In genomic region chr12:53454710-53455109, GRCh38 we compare ENCODE assay signal across 10 cellular contexts. TPM values are rescaled to one million over a fixed set of nuclear protein-coding genes. Genes with fewer than 3 reads are reported as not detected.
DNase-seq lines count a peak whose midpoint lies in the region; ATAC-seq and TF ChIP-seq lines count a peak whose summit lies in the region.
"Had no signal": no experiment of that assay in that cellular context is flagged by ENCODE, and none has a peak within 500 bp of the region (broad histone marks: within the 10 kb centered on the region; RNA-seq: fewer than 3 reads in every experiment).

No MANE protein-coding gene starts in this region.

- H3K23ac ChIP-seq in neuronal stem cell (ENCODE audit: low read depth, low read length, poor library complexity), result no peak overlapping the region

- TF ChIP-seq CTCF in PC-3 (conservative IDR thresholded peaks at IDR 0.05; ENCODE audit: low read depth, low read length) (no peak), parathyroid adenoma (IDR thresholded peaks at IDR 0.05) (no peak), GM20000 (IDR thresholded peaks at IDR 0.05; ENCODE audit: extremely low read depth, missing control alignments) (no peak)

- no peak overlapping the region for H3K14ac ChIP-seq in neuronal stem cell (ENCODE audit: low read length)

- peaks cover 57% of the 10 kb centered on the region for H4K20me1 ChIP-seq in PC-3 (ENCODE audit: low read length)

- peak overlapping the region; percentile 94 for H3K4me3 Mint-ChIP-seq in activated CD4-positive, alpha-beta T cell treated with anti-CD3 and anti-CD28 coated beads for 36 hours

- H2BK12ac ChIP-seq in neuronal stem cell (ENCODE audit: low read length), result no peak overlapping the region

- no peak overlapping the region for H2BK120ac ChIP-seq in neuronal stem cell (ENCODE audit: low read depth, low read length)

- no peaks in the 10 kb centered on the region for H3K9me3 Mint-ChIP-seq in activated CD4-positive, alpha-beta T cell treated with anti-CD3 and anti-CD28 coated beads for 36 hours (ENCODE audit: low read depth)

- peaks cover 70% of the 10 kb centered on the region for H3K79me2 ChIP-seq in PC-3 (ENCODE audit: low read length)
- peaks cover 42% of the 10 kb centered on the region for H3K79me2 ChIP-seq in parathyroid adenoma

- H3K79me1 ChIP-seq in neuronal stem cell (ENCODE audit: low read depth, low read length), result no peaks in the 10 kb centered on the region

- H3K4me3 ChIP-seq in PC-3 (ENCODE audit: low read length), result peak overlapping the region; percentile 95; the same call in 1 of the 2 replicates
- peak overlapping the region; percentile 77 for H3K4me3 ChIP-seq in ectodermal cell (ENCODE audit: insufficient read depth, low read depth, low read length)
- H3K4me3 ChIP-seq in parathyroid adenoma (ENCODE audit: low read depth, low read length), result peak overlapping the region; percentile 92
- H3K4me3 ChIP-seq in neuronal stem cell (ENCODE audit: low read length in 2 of 2), result peak overlapping the region in 1 of 2 donors; percentile 66

- no peak overlapping the region for H3K9ac ChIP-seq in PC-3 (ENCODE audit: low read length)
- H3K9ac ChIP-seq in parathyroid adenoma, result no peak overlapping the region
- no peak overlapping the region for H3K9ac ChIP-seq in neuronal stem cell (ENCODE audit: low read depth, low read length, poor library complexity)

- CTCF ChIA-PET in activated CD4-positive, alpha-beta T cell treated with anti-CD3 and anti-CD28 coated beads for 36 hours (lab: Charles Lee), result interaction anchor here (0.6 to 4.5 kb wide), 4 partner anchors 9 to 666 kb away, joined by 3 to 32 read pairs (median 4); partner anchors contain the start of gene AAAS
- CTCF ChIA-PET in PC-3 (lab: Charles Lee), result no interaction called here

- WGBS in ectodermal cell, 2 experiments, result 92% methylated on average over 3 of the region's 3 CpGs
- WGBS in neuronal stem cell (ENCODE audit: extremely low coverage in 2 of 2, insufficient read length in 2 of 2, insufficient replicate concordance in 1 of 2), 2 donors, result no CpG with 5 or more reads among the region's 3 CpGs

- no peak for ATAC-seq in activated CD4-positive, alpha-beta T cell treated with anti-CD3 and anti-CD28 coated beads for 36 hours
- no peak for ATAC-seq in PC-3

- POLR2A ChIA-PET in activated CD4-positive, alpha-beta T cell treated with anti-CD3 and anti-CD28 coated beads for 36 hours (lab: Charles Lee), result interaction anchor here (0.7 to 3.6 kb wide), 7 partner anchors 10 to 75 kb away, joined by 3 to 19 read pairs (median 7); partner anchors contain the start of gene SP1
- POLR2A ChIA-PET in PC-3 (lab: Charles Lee; ENCODE audit: unreplicated experiment), result no interaction called here

- intact Hi-C loops in activated CD4-positive, alpha-beta T cell treated with anti-CD3 and anti-CD28 coated beads for 36 hours (cut with DNase I, micrococcal nuclease), result loop anchor here in 1 of 2 experiments (2.0 to 5.0 kb wide), 2 partner anchors 20 to 823 kb away; no protein-coding TSS in a partner anchor
- intact Hi-C loops in PC-3 (cut with micrococcal nuclease), result no loop called here

- H4K91ac ChIP-seq in neuronal stem cell (ENCODE audit: low read depth, low read length, poor library complexity), result no peak overlapping the region

- no peaks in the 10 kb centered on the region for H3F3A ChIP-seq in PC-3 (ENCODE audit: low read length, unreplicated experiment)

- no peak overlapping the region for H2AFZ ChIP-seq in PC-3 (ENCODE audit: low read length)
- no peak overlapping the region for H2AFZ ChIP-seq in parathyroid adenoma
- no peak overlapping the region for H2AFZ ChIP-seq in neuronal stem cell (ENCODE audit: low read length)

- H3K36me3 Mint-ChIP-seq in activated CD4-positive, alpha-beta T cell treated with anti-CD3 and anti-CD28 coated beads for 36 hours (ENCODE audit: low read depth), result peaks cover 57% of the 10 kb centered on the region

- peaks cover 12% of the 10 kb centered on the region for H3K4me1 ChIP-seq in PC-3 (ENCODE audit: insufficient read depth, low read length)
- peaks cover 12% of the 10 kb centered on the region for H3K4me1 ChIP-seq in ectodermal cell (ENCODE audit: control insufficient read depth, insufficient read depth, low read length)
- H3K4me1 ChIP-seq in parathyroid adenoma, result peaks cover 17% of the 10 kb centered on the region
- peaks cover 4 to 16% of the 10 kb centered on the region in 2 donors for H3K4me1 ChIP-seq in neuronal stem cell (ENCODE audit: control insufficient read depth in 2 of 2, insufficient read depth in 1 of 2, low read depth in 1 of 2, low read length in 2 of 2)

- DNase-seq in activated CD4-positive, alpha-beta T cell treated with anti-CD3 and anti-CD28 coated beads for 36 hours, result no peak
- no peak for DNase-seq in activated CD4-positive, alpha-beta T cell treated with anti-CD3 and anti-CD28 coated beads, Interleukin-2, amount 50 U/mL, for 1 hour
- no peak for DNase-seq in PC-3
- DNase-seq in GM20000 (ENCODE audit: low spot score), result no peak
- no peak for DNase-seq in kidney glomerular epithelial cell (lab: John Stamatoyannopoulos, UW)
- DNase-seq in neuronal stem cell (ENCODE audit: low spot score), result no peak
- DNase-seq: activated CD8-positive, alpha-beta memory T cell treated with anti-CD3 and anti-CD28 coated beads for 24 hours; stimulated activated CD8-positive, alpha-beta memory T cell treated with anti-CD3 and anti-CD28 coated beads, Interleukin-4, amount 100 ng/mL, for 48 hours had no signal

- H3K4me2 ChIP-seq in PC-3 (ENCODE audit: low read length) (peak overlapping the region; percentile 94; the same call in 1 of the 2 replicates), parathyroid adenoma (ENCODE audit: low read length) (peak overlapping the region; percentile 34), neuronal stem cell (ENCODE audit: insufficient read depth, low read length, poor library complexity, severe bottlenecking) (no peak overlapping the region)

- peaks cover 33% of the 10 kb centered on the region for H3K4me1 Mint-ChIP-seq in activated CD4-positive, alpha-beta T cell treated with anti-CD3 and anti-CD28 coated beads for 36 hours

- H3K36me3 ChIP-seq in PC-3 (ENCODE audit: low read depth, low read length) (peaks cover 65% of the 10 kb centered on the region), ectodermal cell (ENCODE audit: control insufficient read depth, insufficient read depth, low read length) (peaks cover 52% of the 10 kb centered on the region), parathyroid adenoma (ENCODE audit: control insufficient read depth, insufficient read depth, low read length) (no peaks in the 10 kb centered on the region), neuronal stem cell (replicated peaks in 1 of 2; ENCODE audit: control insufficient read depth in 2 of 2, insufficient read depth in 2 of 2, low read length in 2 of 2) (peaks cover 35 to 68% of the 10 kb centered on the region in 2 donors)

- H3K27me3 ChIP-seq in PC-3 (ENCODE audit: low read length) (no peaks in the 10 kb centered on the region), ectodermal cell (ENCODE audit: control insufficient read depth, insufficient read depth, low read length, poor library complexity, severe bottlenecking) (no peaks in the 10 kb centered on the region), parathyroid adenoma (ENCODE audit: control insufficient read depth, insufficient read depth, low read length) (no peaks in the 10 kb centered on the region), neuronal stem cell (ENCODE audit: control insufficient read depth in 3 of 3, insufficient read depth in 3 of 3, low read depth in 1 of 3, low read length in 3 of 3) (no peaks in the 10 kb centered on the region)

- H3K9me2 ChIP-seq in PC-3 (replicated peaks; ENCODE audit: low read length), result no peaks in the 10 kb centered on the region

- H3K27ac Mint-ChIP-seq in activated CD4-positive, alpha-beta T cell treated with anti-CD3 and anti-CD28 coated beads for 36 hours, result peak overlapping the region; percentile 62

- H3K18ac ChIP-seq in neuronal stem cell (ENCODE audit: low read length), result no peak overlapping the region

- H3K27ac ChIP-seq in PC-3 (ENCODE audit: low read length) (no peak overlapping the region), ectodermal cell (ENCODE audit: insufficient read depth, low read depth, low read length, poor library complexity, severe bottlenecking) (no peak overlapping the region), parathyroid adenoma (no peak overlapping the region), neuronal stem cell (replicated peaks; ENCODE audit: low read length) (no peak overlapping the region)

- no TSS peak for BruUV-seq in PC-3 (replicated peaks; lab: Mats Ljungman, UMichigan)

- no peak overlapping the region for H3K4ac ChIP-seq in neuronal stem cell (ENCODE audit: low read length)

- H4K8ac ChIP-seq in neuronal stem cell (ENCODE audit: low read depth, low read length), result no peak overlapping the region

- H3K27me3 Mint-ChIP-seq in activated CD4-positive, alpha-beta T cell treated with anti-CD3 and anti-CD28 coated beads for 36 hours, result no peaks in the 10 kb centered on the region

- no peak overlapping the region for H2BK5ac ChIP-seq in neuronal stem cell (ENCODE audit: low read length)

- H2BK15ac ChIP-seq in neuronal stem cell (ENCODE audit: low read length), result no peak overlapping the region

- H2AK5ac ChIP-seq in neuronal stem cell (ENCODE audit: low read depth, low read length), result no peak overlapping the region

- H3K9me3 ChIP-seq in PC-3 (ENCODE audit: low read length) (no peaks in the 10 kb centered on the region), ectodermal cell (ENCODE audit: control insufficient read depth, low read length) (no peaks in the 10 kb centered on the region), parathyroid adenoma (ENCODE audit: control insufficient read depth, low read length) (no peaks in the 10 kb centered on the region), neuronal stem cell (replicated peaks in 1 of 2; ENCODE audit: control insufficient read depth in 2 of 2, insufficient read depth in 1 of 2, low read depth in 1 of 2, low read length in 2 of 2) (peaks cover 0 to 2% of the 10 kb centered on the region in 2 donors)

RNA-seq across cellular contexts. Expression of gene PCBP2, which starts 2.8 kb away (rescaled TPM):
- 100 to 1,000 TPM; 881 to 999 TPM for total RNA-seq in activated CD4-positive, alpha-beta T cell treated with anti-CD3 and anti-CD28 coated beads for 36 hours
- total RNA-seq in PC-3 (2014; rRNA removed), result 204 and 306 TPM in 2 replicates
- polyA plus RNA-seq in ectodermal cell (2013, experiment 1 of 4), result 1,275 TPM
- polyA plus RNA-seq in ectodermal cell (2013, experiment 2 of 4), result 1,285 TPM
- 933 TPM for polyA plus RNA-seq in ectodermal cell (2013, experiment 3 of 4)
- 1,049 TPM for polyA plus RNA-seq in ectodermal cell (2013, experiment 4 of 4)
- polyA plus RNA-seq in neuronal stem cell (2013, experiment 1 of 2), result 903 TPM
- polyA plus RNA-seq in neuronal stem cell (2013, experiment 2 of 2), result 910 TPM

RNA-seq across cellular contexts. Expression of gene PRR13, which starts 13.2 kb away (rescaled TPM):
- total RNA-seq in activated CD4-positive, alpha-beta T cell treated with anti-CD3 and anti-CD28 coated beads for 36 hours, result 100 to 1,000 TPM; 250 to 266 TPM
- total RNA-seq in PC-3 (2014; rRNA removed), result 54.2 and 60.9 TPM in 2 replicates
- polyA plus RNA-seq in ectodermal cell (2013, experiment 1 of 4), result 92.2 TPM
- polyA plus RNA-seq in ectodermal cell (2013, experiment 2 of 4), result 99.3 TPM
- 75.8 TPM for polyA plus RNA-seq in ectodermal cell (2013, experiment 3 of 4)
- polyA plus RNA-seq in ectodermal cell (2013, experiment 4 of 4), result 91.5 TPM
- 119 TPM for polyA plus RNA-seq in neuronal stem cell (2013, experiment 1 of 2)
- polyA plus RNA-seq in neuronal stem cell (2013, experiment 2 of 2), result 121 TPM

RNA-seq across cellular contexts. Expression of gene AMHR2, which starts 31.1 kb away (rescaled TPM):
- not detected for total RNA-seq in activated CD4-positive, alpha-beta T cell treated with anti-CD3 and anti-CD28 coated beads for 36 hours
- 0.29 TPM in 1 of 2 replicates, not detected in the other for total RNA-seq in PC-3 (2014; rRNA removed)
- 4.1 TPM for polyA plus RNA-seq in ectodermal cell (2013, experiment 1 of 4)
- polyA plus RNA-seq in ectodermal cell (2013, experiment 2 of 4), result 6.9 TPM
- 3.1 TPM for polyA plus RNA-seq in ectodermal cell (2013, experiment 3 of 4)
- 3.3 TPM for polyA plus RNA-seq in ectodermal cell (2013, experiment 4 of 4)
- polyA plus RNA-seq in neuronal stem cell (2013, experiment 1 of 2), result 0.46 TPM
- polyA plus RNA-seq in neuronal stem cell (2013, experiment 2 of 2), result 0.42 TPM

RNA-seq across cellular contexts. Expression of gene MAP3K12, which starts 44.5 kb away (rescaled TPM):
- 10 to 100 TPM; 12.6 to 13.8 TPM for total RNA-seq in activated CD4-positive, alpha-beta T cell treated with anti-CD3 and anti-CD28 coated beads for 36 hours
- 8.5 and 9.6 TPM in 2 replicates for total RNA-seq in PC-3 (2014; rRNA removed)
- polyA plus RNA-seq in ectodermal cell (2013, experiment 1 of 4), result 37.2 TPM
- 47.8 TPM for polyA plus RNA-seq in ectodermal cell (2013, experiment 2 of 4)
- polyA plus RNA-seq in ectodermal cell (2013, experiment 3 of 4), result 30.2 TPM
- polyA plus RNA-seq in ectodermal cell (2013, experiment 4 of 4), result 44.4 TPM
- polyA plus RNA-seq in neuronal stem cell (2013, experiment 1 of 2), result 20.6 TPM
- polyA plus RNA-seq in neuronal stem cell (2013, experiment 2 of 2), result 19.7 TPM

RNA-seq across cellular contexts. Expression of gene TARBP2, which starts 46.4 kb away (rescaled TPM):
- 10 to 100 TPM; 28.3 to 30.2 TPM for total RNA-seq in activated CD4-positive, alpha-beta T cell treated with anti-CD3 and anti-CD28 coated beads for 36 hours
- 82.0 and 98.9 TPM in 2 replicates for total RNA-seq in PC-3 (2014; rRNA removed)
- polyA plus RNA-seq in ectodermal cell (2013, experiment 1 of 4), result 69.3 TPM
- 75.1 TPM for polyA plus RNA-seq in ectodermal cell (2013, experiment 2 of 4)
- 57.8 TPM for polyA plus RNA-seq in ectodermal cell (2013, experiment 3 of 4)
- polyA plus RNA-seq in ectodermal cell (2013, experiment 4 of 4), result 67.6 TPM
- 30.1 TPM for polyA plus RNA-seq in neuronal stem cell (2013, experiment 1 of 2)
- 30.0 TPM for polyA plus RNA-seq in neuronal stem cell (2013, experiment 2 of 2)
